In the genomic region with DNA sequence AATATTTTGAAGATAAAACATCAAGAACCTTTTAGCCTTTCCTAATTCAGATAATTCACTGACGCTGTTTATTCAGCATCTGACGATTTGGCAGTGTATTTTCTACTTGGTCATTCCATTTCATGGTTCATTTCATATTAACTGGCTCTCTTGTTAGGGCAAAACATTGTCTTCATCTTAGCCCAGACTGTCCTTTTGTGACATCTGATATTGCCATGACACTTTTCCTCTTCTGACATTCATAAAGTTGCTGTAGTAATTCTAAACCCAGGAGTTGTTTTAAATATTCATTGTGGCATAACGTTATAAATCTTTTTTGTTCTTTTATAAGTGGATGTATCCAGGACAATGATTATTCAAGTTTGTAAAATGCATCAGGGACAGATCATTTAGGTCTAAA, we compare ENCODE assay signal across 9 cellular contexts. TPM values are rescaled to one million over a fixed set of nuclear protein-coding genes. Genes with fewer than 3 reads are reported as not detected.
DNase-seq lines count a peak whose midpoint lies in the region; ATAC-seq and TF ChIP-seq lines count a peak whose summit lies in the region.
"Had no signal": no experiment of that assay in that cellular context is flagged by ENCODE, and none has a peak within 500 bp of the region (broad histone marks: within the 10 kb centered on the region; RNA-seq: fewer than 3 reads in every experiment).

No MANE protein-coding gene starts in this region.

- H3K9me3 Mint-ChIP-seq in activated CD4-positive, alpha-beta T cell treated with anti-CD3 and anti-CD28 coated beads for 36 hours (ENCODE audit: low read depth), result no peaks in the 10 kb centered on the region

- peaks cover 38% of the 10 kb centered on the region for H3K4me1 Mint-ChIP-seq in activated CD4-positive, alpha-beta T cell treated with anti-CD3 and anti-CD28 coated beads for 36 hours

- peaks cover 20% of the 10 kb centered on the region for H3K4me1 ChIP-seq in endocrine pancreas (ENCODE audit: control insufficient read depth, insufficient read depth, low read length)
- H3K4me1 ChIP-seq in gastrocnemius medialis, result peaks cover 25 to 26% of the 10 kb centered on the region in 2 donors

- peak overlapping the region; percentile 89 to 95 (median 92) for H3K27ac ChIP-seq in gastrocnemius medialis

- TF ChIP-seq POLR2A in gastrocnemius medialis (IDR thresholded peaks at IDR 0.05), result no peak

- H3K36me3 Mint-ChIP-seq in activated CD4-positive, alpha-beta T cell treated with anti-CD3 and anti-CD28 coated beads for 36 hours (ENCODE audit: low read depth), result peaks cover 15% of the 10 kb centered on the region

- no peaks in the 10 kb centered on the region for H3K36me3 ChIP-seq in endocrine pancreas (ENCODE audit: control insufficient read depth, insufficient read depth, low read length)
- no peaks in the 10 kb centered on the region for H3K36me3 ChIP-seq in gastrocnemius medialis

- no peak for ATAC-seq in activated CD4-positive, alpha-beta T cell treated with anti-CD3 and anti-CD28 coated beads for 36 hours
- no peak for ATAC-seq in gastrocnemius medialis

- H3K9me3 ChIP-seq in endocrine pancreas (ENCODE audit: control insufficient read depth, low read length), result no peaks in the 10 kb centered on the region
- no peaks in the 10 kb centered on the region for H3K9me3 ChIP-seq in gastrocnemius medialis

- TF ChIP-seq CTCF in gastrocnemius medialis (IDR thresholded peaks at IDR 0.05 in 4 of 5, conservative IDR thresholded peaks at IDR 0.05 in 1 of 5), result no peak

- H3K27me3 ChIP-seq in endocrine pancreas (ENCODE audit: control insufficient read depth, insufficient read depth, low read length), result no peaks in the 10 kb centered on the region
- no peaks in the 10 kb centered on the region for H3K27me3 ChIP-seq in gastrocnemius medialis

- no peak overlapping the region for H3K27ac Mint-ChIP-seq in activated CD4-positive, alpha-beta T cell treated with anti-CD3 and anti-CD28 coated beads for 36 hours

- peak overlapping the region; percentile 95 for H3K4me3 ChIP-seq in endocrine pancreas (ENCODE audit: control insufficient read depth, insufficient read depth, low read length)
- peak overlapping the region in 2 of 4 donors; percentile 81 to 100 for H3K4me3 ChIP-seq in gastrocnemius medialis

- H3K9ac ChIP-seq in endocrine pancreas (ENCODE audit: control insufficient read depth, insufficient read depth, low read length), result no peak overlapping the region

- CTCF ChIA-PET in activated CD4-positive, alpha-beta T cell treated with anti-CD3 and anti-CD28 coated beads for 36 hours (lab: Charles Lee), result no interaction called here

- no peaks in the 10 kb centered on the region for H3K27me3 Mint-ChIP-seq in activated CD4-positive, alpha-beta T cell treated with anti-CD3 and anti-CD28 coated beads for 36 hours

- in situ Hi-C loops in gastrocnemius medialis (cut with MboI; ENCODE audit: low sequenced_read_pairs in 4 of 4), result no loop called here

- peak overlapping the region; percentile 94 for H3K4me3 Mint-ChIP-seq in activated CD4-positive, alpha-beta T cell treated with anti-CD3 and anti-CD28 coated beads for 36 hours

- DNase-seq in activated CD4-positive, alpha-beta T cell treated with anti-CD3 and anti-CD28 coated beads for 36 hours, result no peak
- DNase-seq in activated CD4-positive, alpha-beta T cell treated with anti-CD3 and anti-CD28 coated beads for 4 hours, result no peak
- DNase-seq in NCI-H748 treated with DMSO at 0.1 percent for 48 hours (lab: John Stamatoyannopoulos, UW), result peak; percentile 13
- no peak for DNase-seq in gastrocnemius medialis
- DNase-seq in cerebellar cortex (ENCODE audit: low spot score), result no peak
- no peak for DNase-seq in T-helper 9 cell
- DNase-seq in ureter (ENCODE audit: low spot score), result no peak
- DNase-seq: NCI-H1436 treated with DMSO at 0.1 percent for 48 hours had no signal

- POLR2A ChIA-PET in activated CD4-positive, alpha-beta T cell treated with anti-CD3 and anti-CD28 coated beads for 36 hours (lab: Charles Lee), result no interaction called here

- intact Hi-C loops in activated CD4-positive, alpha-beta T cell treated with anti-CD3 and anti-CD28 coated beads for 36 hours (cut with DNase I, micrococcal nuclease), result loop anchor here in 1 of 2 experiments (5.0 kb wide), 2 partner anchors 870 to 875 kb away; partner anchors contain the start of genes JMY and WDR41
- intact Hi-C loops in gastrocnemius medialis (cut with DNase I; ENCODE audit: low total_unique reads), result loop anchor here (5.0 to 10.0 kb wide), 2 partner anchors 285 to 623 kb away; partner anchors contain the start of genes ARSB and LHFPL2

RNA-seq across cellular contexts. Expression of gene SCAMP1, which starts 1.8 kb away (rescaled TPM):
- total RNA-seq in activated CD4-positive, alpha-beta T cell treated with anti-CD3 and anti-CD28 coated beads for 36 hours, result 10 to 100 TPM; 15.5 to 24.1 TPM
- total RNA-seq in gastrocnemius medialis, result 10 to 100 TPM; 17.5 to 35.2 (median 22.0) TPM
- total RNA-seq in ureter, result 41.1 TPM
